8 cellular contexts compared by ENCODE assay signal in the genomic region with DNA sequence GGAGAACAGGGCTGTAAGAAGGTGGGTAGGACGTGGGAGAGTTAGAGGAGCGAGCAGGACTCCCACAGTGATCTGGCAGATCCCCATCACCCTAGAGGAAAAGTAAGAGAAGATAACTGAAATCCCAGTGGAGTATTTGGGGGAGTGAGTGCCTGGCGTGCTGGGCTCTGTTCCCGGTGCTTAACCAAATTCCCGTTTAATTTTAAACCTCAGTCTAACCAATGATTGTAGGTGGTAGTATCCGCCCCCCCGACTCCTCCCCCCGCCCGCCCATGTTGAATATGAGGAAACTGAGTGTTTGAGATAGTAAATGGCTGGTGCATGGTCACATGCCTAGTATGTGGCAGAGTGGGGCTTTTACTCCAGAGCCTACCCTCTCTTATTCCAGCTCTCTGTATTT. TPM values are rescaled to one million over a fixed set of nuclear protein-coding genes. Genes with fewer than 3 reads are reported as not detected.
DNase-seq lines count a peak whose midpoint lies in the region; ATAC-seq and TF ChIP-seq lines count a peak whose summit lies in the region.

No MANE protein-coding gene starts in this region.

- in situ Hi-C loops in gastrocnemius medialis (cut with MboI; ENCODE audit: low sequenced_read_pairs in 4 of 4): loop anchor here in 2 of 4 donors (10.0 kb wide), 2 partner anchors 58 to 178 kb away; partner anchors contain the start of genes AAAS (in 1 of the 2) and PRR13 (in 1 of the 2)

- no peak overlapping the region for H3K27ac ChIP-seq in SJSA1
- H3K27ac ChIP-seq in esophagus squamous epithelium: peak overlapping the region; percentile 89 to 99 (median 98)
- H3K27ac ChIP-seq in gastrocnemius medialis: peak overlapping the region; percentile 90 to 97 (median 92)

- DNase-seq in SJSA1 (ENCODE audit: low read depth in 1 of 2, low spot score in 2 of 2): no peak
- no peak for DNase-seq in esophagus squamous epithelium (lab: John Stamatoyannopoulos, UW)
- DNase-seq in gastrocnemius medialis: no peak
- DNase-seq in SHP77 treated with DMSO at 0.1 percent for 48 hours (lab: John Stamatoyannopoulos, UW): no peak
- DNase-seq in activated CD8-positive, alpha-beta memory T cell treated with anti-CD3 and anti-CD28 coated beads, Interleukin-2, amount 50 U/mL, for 4 hours: no peak

- peak overlapping the region; percentile 72 for H3K4me3 ChIP-seq in GM12875 (ENCODE audit: low read depth, low read length)
- H3K4me3 ChIP-seq in SJSA1: peak overlapping the region; percentile 66; the same call in 1 of the 2 replicates
- H3K4me3 ChIP-seq in esophagus squamous epithelium: peak overlapping the region in 2 of 4 donors; percentile 69 to 88
- H3K4me3 ChIP-seq in gastrocnemius medialis: peak overlapping the region in 2 of 4 donors; percentile 82

- H3K27me3 ChIP-seq in SJSA1 (replicated peaks): no peaks in the 10 kb centered on the region
- H3K27me3 ChIP-seq in esophagus squamous epithelium: no peaks in the 10 kb centered on the region
- H3K27me3 ChIP-seq in gastrocnemius medialis: no peaks in the 10 kb centered on the region

- H3K9me3 ChIP-seq in SJSA1 (replicated peaks) (no peaks in the 10 kb centered on the region), esophagus squamous epithelium (no peaks in the 10 kb centered on the region), gastrocnemius medialis (no peaks in the 10 kb centered on the region)

- intact Hi-C loops in esophagus squamous epithelium (cut with DNase I) (loop anchor here (10.0 kb wide), 1 partner anchor 48 kb away; the partner anchor contains the start of gene PCBP2), gastrocnemius medialis (cut with DNase I; ENCODE audit: low total_unique reads) (loop anchor here (5.0 kb wide), 1 partner anchor 285 kb away; no protein-coding TSS in a partner anchor)

- WGBS in esophagus squamous epithelium, 2 donors: 49 to 66% methylated on average over 6 to 9 of the region's 9 CpGs

- H3K4me1 ChIP-seq in SJSA1 (replicated peaks): peaks cover 33% of the 10 kb centered on the region
- H3K4me1 ChIP-seq in esophagus squamous epithelium: peaks cover 26 to 60% (median 29%) of the 10 kb centered on the region in 3 donors
- peaks cover 24 to 25% of the 10 kb centered on the region in 2 donors for H3K4me1 ChIP-seq in gastrocnemius medialis

- TF ChIP-seq CTCF in GM12875 (IDR thresholded peaks at IDR 0.05; ENCODE audit: borderline replicate concordance, insufficient read depth, low read depth, low read length): no peak
- TF ChIP-seq CTCF in esophagus squamous epithelium (IDR thresholded peaks at IDR 0.05): no peak
- no peak for TF ChIP-seq CTCF in gastrocnemius medialis (IDR thresholded peaks at IDR 0.05 in 4 of 5, conservative IDR thresholded peaks at IDR 0.05 in 1 of 5)

- ATAC-seq in gastrocnemius medialis (no peak), GM21526 (IDR thresholded peaks at IDR 0.05; ENCODE audit: low FRiP score, unreplicated experiment) (no peak), HG02970 (IDR thresholded peaks at IDR 0.05; ENCODE audit: low FRiP score, unreplicated experiment) (no peak)

- H3K36me3 ChIP-seq in SJSA1: peaks cover 35% of the 10 kb centered on the region
- H3K36me3 ChIP-seq in esophagus squamous epithelium: peaks cover 0 to 46% (median 9%) of the 10 kb centered on the region in 3 donors
- peaks cover 0 to 18% of the 10 kb centered on the region in 2 donors for H3K36me3 ChIP-seq in gastrocnemius medialis

- no peak for TF ChIP-seq POLR2A in esophagus squamous epithelium (IDR thresholded peaks at IDR 0.05)
- no peak for TF ChIP-seq POLR2A in gastrocnemius medialis (IDR thresholded peaks at IDR 0.05)

RNA-seq across cellular contexts. Expression of gene TARBP2, which starts 1.2 kb away (rescaled TPM):
- 38.3 and 39.0 TPM in 2 replicates for total RNA-seq in SJSA1 (2014; rRNA removed; shearing (Covaris generic))
- total RNA-seq in esophagus squamous epithelium: 10 to 100 TPM; 19.5 to 25.9 (median 22.7) TPM
- 10 to 100 TPM in 2 of 4 donors, 1 to 10 TPM in 2; 6.8 to 17.4 (median 11.6) TPM for total RNA-seq in gastrocnemius medialis

RNA-seq across cellular contexts. Expression of gene MAP3K12, which starts 3.1 kb away (rescaled TPM):
- 6.7 and 8.6 TPM in 2 replicates for total RNA-seq in SJSA1 (2014; rRNA removed; shearing (Covaris generic))
- total RNA-seq in esophagus squamous epithelium: 1 to 10 TPM in 3 of 4 donors, under 1 TPM in 1; 0.80 to 8.4 (median 2.7) TPM
- 1 to 10 TPM; 1.1 to 9.9 (median 3.8) TPM for total RNA-seq in gastrocnemius medialis

RNA-seq across cellular contexts. Expression of gene NPFF, which starts 5.0 kb away (rescaled TPM):
- total RNA-seq in SJSA1 (2014; rRNA removed; shearing (Covaris generic)): not detected in 2 replicates
- total RNA-seq in esophagus squamous epithelium (under 1 TPM in 1 of 4 donors, not detected in 3; 0.70 TPM), gastrocnemius medialis (not detected)

RNA-seq across cellular contexts. Expression of gene PCBP2, which starts 50.4 kb away (rescaled TPM):
- total RNA-seq in SJSA1 (2014; rRNA removed; shearing (Covaris generic)): 153 and 157 TPM in 2 replicates
- total RNA-seq in esophagus squamous epithelium (100 to 1,000 TPM; 202 to 400 (median 287) TPM), gastrocnemius medialis (100 to 1,000 TPM; 113 to 257 (median 191) TPM)
